ENCODE assay signal across 21 cellular contexts in genomic region chr1:23330846-23331245, GRCh38. TPM values are rescaled to one million over a fixed set of nuclear protein-coding genes. Genes with fewer than 3 reads are reported as not detected.
DNase-seq lines count a peak whose midpoint lies in the region; ATAC-seq and TF ChIP-seq lines count a peak whose summit lies in the region.
"Had no signal": no experiment of that assay in that cellular context is flagged by ENCODE, and none has a peak within 500 bp of the region (broad histone marks: within the 10 kb centered on the region; RNA-seq: fewer than 3 reads in every experiment).

No MANE protein-coding gene starts in this region.

- H3K27ac ChIP-seq in HCT116 (ENCODE audit: low read depth, low read length) (no peak overlapping the region), smooth muscle cell (ENCODE audit: low read depth) (peak overlapping the region; percentile 53), endodermal cell (ENCODE audit: low read depth, low read length) (no peak overlapping the region), SK-N-SH (ENCODE audit: low read depth in 2 of 2, low read length in 1 of 2) (no peak overlapping the region)

- peaks cover 30% of the 10 kb centered on the region for H3K4me1 Mint-ChIP-seq in activated CD4-positive, alpha-beta T cell treated with anti-CD3 and anti-CD28 coated beads, Interleukin-2, amount 10 ng/mL, durations not matched to agents 24 days and 14 days
- H3K4me1 Mint-ChIP-seq in endothelial cell (ENCODE audit: unreplicated experiment) (peaks cover 4% of the 10 kb centered on the region), endodermal cell (no peaks in the 10 kb centered on the region)

- BruUV-seq in HCT116 (replicated peaks; lab: Mats Ljungman, UMichigan): TSS peak; percentile 2

- intact Hi-C loops in activated CD4-positive, alpha-beta T cell treated with anti-CD3 and anti-CD28 coated beads, Interleukin-2, amount 10 ng/mL, durations not matched to agents 24 days and 14 days (cut with micrococcal nuclease): no loop called here
- intact Hi-C loops in HCT116 (cut with micrococcal nuclease): loop anchor here (1.0 kb wide), 1 partner anchor 25 kb away; no protein-coding TSS in a partner anchor

- H2AFZ ChIP-seq in HCT116 (ENCODE audit: low read depth, low read length, poor library complexity, severe bottlenecking): no peak overlapping the region
- no peak overlapping the region for H2AFZ ChIP-seq in smooth muscle cell (ENCODE audit: low read depth)
- no peak overlapping the region for H2AFZ ChIP-seq in SK-N-SH (ENCODE audit: low read depth)

- 59% methylated on average over 1 of the region's 1 CpG for WGBS in smooth muscle cell (ENCODE audit: low lambda C conversion rate)
- WGBS in endodermal cell (ENCODE audit: insufficient coverage in 1 of 2, insufficient read length in 1 of 2), 2 experiments: 100% methylated on average over 1 of the region's 1 CpG; no CpG with 5 or more reads in 1 of the 2 experiments
- 96% methylated on average over 1 of the region's 1 CpG for WGBS in SK-N-SH (ENCODE audit: low lambda C conversion rate)

- H4K20me1 ChIP-seq in HCT116 (ENCODE audit: insufficient read depth) (peaks cover 29% of the 10 kb centered on the region; the same call in 1 of the 2 replicates), smooth muscle cell (ENCODE audit: low read depth) (peaks cover 98% of the 10 kb centered on the region), SK-N-SH (ENCODE audit: insufficient read depth) (peaks cover 74% of the 10 kb centered on the region)

- no peaks in the 10 kb centered on the region for H3K9me3 Mint-ChIP-seq in activated CD4-positive, alpha-beta T cell treated with anti-CD3 and anti-CD28 coated beads, Interleukin-2, amount 10 ng/mL, durations not matched to agents 24 days and 14 days
- H3K9me3 Mint-ChIP-seq in endothelial cell (ENCODE audit: unreplicated experiment): no peaks in the 10 kb centered on the region
- H3K9me3 Mint-ChIP-seq in endodermal cell: no peaks in the 10 kb centered on the region
- H3K9me3 Mint-ChIP-seq: CD4-positive, alpha-beta memory T cell had no signal

- TF ChIP-seq EP300 in SK-N-SH (IDR thresholded peaks at IDR 0.05; ENCODE audit: borderline replicate concordance in 1 of 2, low read depth in 1 of 2, low read length in 1 of 2): no peak

- H3K36me3 ChIP-seq in HCT116 (ENCODE audit: control insufficient read depth in 1 of 2, insufficient read depth in 2 of 2, low read length in 2 of 2) (peaks cover 48 to 75% of the 10 kb centered on the region in 2 experiments), smooth muscle cell (ENCODE audit: low read depth) (peaks cover 33% of the 10 kb centered on the region), endodermal cell (ENCODE audit: control insufficient read depth, insufficient read depth, low read length) (peaks cover 91% of the 10 kb centered on the region), SK-N-SH (replicated peaks in 1 of 2; ENCODE audit: control insufficient read depth in 1 of 2, insufficient read depth in 2 of 2, low read length in 1 of 2) (peaks cover 48 to 88% of the 10 kb centered on the region in 2 experiments)

- TF ChIP-seq POLR2A in HCT116 (IDR thresholded peaks at IDR 0.05; ENCODE audit: borderline replicate concordance, extremely low read depth, insufficient read depth, insufficient read length): no peak

- POLR2A ChIA-PET in HCT116 (lab: Charles Lee): no interaction called here
- POLR2A ChIA-PET in SK-N-SH (lab: Yijun Ruan, JAX): interaction anchor here (1.0 kb wide), 1 partner anchor 14 kb away, joined by 3 read pairs; the partner anchor contains the start of gene HNRNPR

- TF ChIP-seq CTCF in HCT116 (IDR thresholded peaks at IDR 0.05 in 2 of 3, conservative IDR thresholded peaks at IDR 0.05 in 1 of 3; ENCODE audit: borderline replicate concordance in 1 of 3, insufficient read depth in 1 of 3, low read depth in 2 of 3, low read length in 2 of 3) (no peak), endothelial cell (IDR thresholded peaks at IDR 0.05; ENCODE audit: unreplicated experiment) (no peak), smooth muscle cell (IDR thresholded peaks at IDR 0.05; ENCODE audit: borderline replicate concordance, insufficient read depth, poor library complexity, severe bottlenecking) (no peak), endodermal cell (conservative IDR thresholded peaks at IDR 0.05) (no peak), SK-N-SH (IDR thresholded peaks at IDR 0.05) (no peak)

- H3K4me1 ChIP-seq in HCT116 (ENCODE audit: control insufficient read depth in 1 of 2, insufficient read depth in 2 of 2, low read length in 2 of 2): peaks cover 3 to 29% of the 10 kb centered on the region in 2 experiments; a peak in 3 of 4 replicates
- no peaks in the 10 kb centered on the region for H3K4me1 ChIP-seq in smooth muscle cell (ENCODE audit: low read depth)
- no peaks in the 10 kb centered on the region for H3K4me1 ChIP-seq in endodermal cell (ENCODE audit: control insufficient read depth, insufficient read depth, low read length)
- no peaks in the 10 kb centered on the region for H3K4me1 ChIP-seq in SK-N-SH (ENCODE audit: control insufficient read depth in 1 of 2, insufficient read depth in 2 of 2, low read depth in 1 of 2, low read length in 1 of 2)
- H3K4me1 ChIP-seq: BE2C had no signal

- H3K9ac ChIP-seq in HCT116 (ENCODE audit: low read length) (no peak overlapping the region), smooth muscle cell (ENCODE audit: low read depth) (no peak overlapping the region), endodermal cell (ENCODE audit: extremely low read depth, low read length, poor library complexity, severe bottlenecking) (no peak overlapping the region), SK-N-SH (no peak overlapping the region)

- H3K27me3 ChIP-seq in HCT116 (ENCODE audit: insufficient read depth, low read length): no peaks in the 10 kb centered on the region
- no peaks in the 10 kb centered on the region for H3K27me3 ChIP-seq in smooth muscle cell (ENCODE audit: low read depth)
- no peaks in the 10 kb centered on the region for H3K27me3 ChIP-seq in endodermal cell (ENCODE audit: control insufficient read depth, insufficient read depth, low read length, poor library complexity, severe bottlenecking)
- H3K27me3 ChIP-seq in SK-N-SH (ENCODE audit: insufficient read depth): no peaks in the 10 kb centered on the region
- H3K27me3 ChIP-seq: BE2C had no signal

- no peak overlapping the region for H3K4me3 ChIP-seq in HCT116 (replicated peaks in 1 of 2; ENCODE audit: low read depth in 1 of 2, low read length in 2 of 2)
- no peak overlapping the region for H3K4me3 ChIP-seq in smooth muscle cell
- H3K4me3 ChIP-seq in endodermal cell (ENCODE audit: low read length): no peak overlapping the region
- H3K4me3 ChIP-seq in SK-N-SH (ENCODE audit: low read depth in 2 of 2, low read length in 1 of 2): no peak overlapping the region

- peaks cover 70% of the 10 kb centered on the region for H3K36me3 Mint-ChIP-seq in activated CD4-positive, alpha-beta T cell treated with anti-CD3 and anti-CD28 coated beads, Interleukin-2, amount 10 ng/mL, durations not matched to agents 24 days and 14 days (ENCODE audit: low read depth)
- H3K36me3 Mint-ChIP-seq in endothelial cell (ENCODE audit: low read depth, unreplicated experiment): peaks cover 21% of the 10 kb centered on the region
- peaks cover 81% of the 10 kb centered on the region for H3K36me3 Mint-ChIP-seq in endodermal cell (ENCODE audit: low read depth)

- CTCF ChIA-PET in HCT116 (lab: Charles Lee) (no interaction called here), SK-N-SH (lab: Yijun Ruan, JAX) (interaction anchor here (3.5 kb wide), 1 partner anchor 10 kb away, joined by 13 read pairs; no protein-coding TSS in a partner anchor)

- H3K4me2 ChIP-seq in HCT116 (ENCODE audit: low read length) (no peak overlapping the region), smooth muscle cell (peak overlapping the region; percentile 26), SK-N-SH (no peak overlapping the region)

- no peak overlapping the region for H3K4me3 Mint-ChIP-seq in activated CD4-positive, alpha-beta T cell treated with anti-CD3 and anti-CD28 coated beads, Interleukin-2, amount 10 ng/mL, durations not matched to agents 24 days and 14 days
- H3K4me3 Mint-ChIP-seq in endothelial cell (ENCODE audit: unreplicated experiment): no peak overlapping the region
- H3K4me3 Mint-ChIP-seq in endodermal cell: no peak overlapping the region
- H3K4me3 Mint-ChIP-seq: CD4-positive, alpha-beta memory T cell had no signal

- H3K9me2 ChIP-seq in HCT116 (ENCODE audit: insufficient read depth) (no peaks in the 10 kb centered on the region), SK-N-SH (no peaks in the 10 kb centered on the region)

- DNase-seq in activated CD4-positive, alpha-beta T cell treated with anti-CD3 and anti-CD28 coated beads, Interleukin-2, amount 10 ng/mL, durations not matched to agents 24 days and 14 days: no peak
- no peak for DNase-seq in activated CD4-positive, alpha-beta T cell treated with anti-CD3 and anti-CD28 coated beads, Interleukin-2, amount 50 U/mL, for 1 hour
- DNase-seq in HCT116 (ENCODE audit: low read depth, low spot score): no peak
- DNase-seq in endothelial cell (ENCODE audit: low spot score): no peak
- no peak for DNase-seq in smooth muscle cell (lab: John Stamatoyannopoulos, UW; ENCODE audit: unreplicated experiment)
- DNase-seq in NCI-H1694 treated with DMSO at 0.1 percent for 48 hours (lab: John Stamatoyannopoulos, UW): no peak
- DNase-seq in endodermal cell: no peak
- DNase-seq in SK-N-SH: no peak
- DNase-seq: 8988T; BE2C; CD4-positive, alpha-beta memory T cell; DMS79 treated with DMSO at 0.1 percent for 48 hours; IMR-90; Kasumi-1; MM.1S; NCI-H1092 treated with DMSO at 0.1 percent for 48 hours; NCI-H2107; NCI-H2227 treated with DMSO at 0.1 percent for 48 hours; NCI-H524 treated with DMSO at 0.1 percent for 48 hours had no signal

- H3K27me3 Mint-ChIP-seq in activated CD4-positive, alpha-beta T cell treated with anti-CD3 and anti-CD28 coated beads, Interleukin-2, amount 10 ng/mL, durations not matched to agents 24 days and 14 days: no peaks in the 10 kb centered on the region
- peaks cover 1% of the 10 kb centered on the region for H3K27me3 Mint-ChIP-seq in endothelial cell (ENCODE audit: unreplicated experiment)
- H3K27me3 Mint-ChIP-seq in endodermal cell (ENCODE audit: insufficient read depth): no peaks in the 10 kb centered on the region
- H3K27me3 Mint-ChIP-seq: CD4-positive, alpha-beta memory T cell had no signal

- H3K79me2 ChIP-seq in HCT116 (ENCODE audit: insufficient read depth, low read length) (peaks cover 98% of the 10 kb centered on the region), smooth muscle cell (ENCODE audit: low read depth) (peaks cover 97% of the 10 kb centered on the region), SK-N-SH (ENCODE audit: insufficient read depth) (peaks cover 100% of the 10 kb centered on the region)

- RAD21 ChIA-PET in HCT116 (lab: Charles Lee; ENCODE audit: low non-redundant PET in 1 of 2, low total read pairs in 2 of 2, uncharacterized antibody in 2 of 2, unreplicated experiment in 2 of 2): no interaction called here

- ATAC-seq in HCT116: no peak
- ATAC-seq: Panc1, Right ventricle myocardium inferior had no signal

- H3F3A ChIP-seq in smooth muscle cell (ENCODE audit: low read depth) (peaks cover 12% of the 10 kb centered on the region), SK-N-SH (replicated peaks; ENCODE audit: insufficient read depth) (peaks cover 36% of the 10 kb centered on the region)

- TF ChIP-seq RAD21 in HCT116 (IDR thresholded peaks at IDR 0.05; ENCODE audit: low read depth) (no peak), SK-N-SH (IDR thresholded peaks at IDR 0.05; ENCODE audit: low read length) (no peak)

- H3K9me3 ChIP-seq in HCT116 (ENCODE audit: control insufficient read depth in 1 of 2, insufficient read depth in 1 of 2, low read depth in 1 of 2, low read length in 2 of 2) (no peaks in the 10 kb centered on the region), smooth muscle cell (replicated peaks; ENCODE audit: low read depth) (no peaks in the 10 kb centered on the region), endodermal cell (ENCODE audit: control insufficient read depth, low read length) (no peaks in the 10 kb centered on the region), SK-N-SH (no peaks in the 10 kb centered on the region)
- H3K9me3 ChIP-seq: BE2C had no signal

- H3K27ac Mint-ChIP-seq in activated CD4-positive, alpha-beta T cell treated with anti-CD3 and anti-CD28 coated beads, Interleukin-2, amount 10 ng/mL, durations not matched to agents 24 days and 14 days: peak overlapping the region; percentile 48
- H3K27ac Mint-ChIP-seq in endothelial cell (ENCODE audit: unreplicated experiment) (peak overlapping the region; percentile 55), endodermal cell (no peak overlapping the region)

RNA-seq across cellular contexts. Expression of gene HNRNPR, which starts 13.2 kb away (rescaled TPM):
- total RNA-seq in activated CD4-positive, alpha-beta T cell treated with anti-CD3 and anti-CD28 coated beads, Interleukin-2, amount 10 ng/mL, durations not matched to agents 24 days and 14 days: 229 and 235 TPM in 2 replicates
- total RNA-seq in HCT116 (2021; ENCODE audit: unreplicated experiment) (194 TPM), endothelial cell (ENCODE audit: unreplicated experiment) (146 TPM), smooth muscle cell (99.9 and 120 TPM in 2 replicates), endodermal cell (100 to 1,000 TPM; 187 to 210 TPM)
- polyA plus RNA-seq in HCT116 (2012): 79.2 and 97.3 TPM in 2 replicates
- polyA plus RNA-seq in smooth muscle cell (96.3 and 104 TPM in 2 replicates), SK-N-SH (2012; rRNA removed) (111 and 141 TPM in 2 replicates)
- 247 TPM for polyA plus RNA-seq in endodermal cell (2013, experiment 1 of 2)
- polyA plus RNA-seq in endodermal cell (2013, experiment 2 of 2): 229 TPM
- 158 and 178 TPM in 2 replicates for polyA plus RNA-seq in SK-N-SH (2012; cell fraction: cytosol; rRNA removed)
- polyA plus RNA-seq in SK-N-SH (2012; cell fraction: nucleus; rRNA removed): 46.4 and 78.9 TPM in 2 replicates

RNA-seq across cellular contexts. Expression of gene ZNF436, which starts 38.8 kb away (rescaled TPM):
- total RNA-seq in activated CD4-positive, alpha-beta T cell treated with anti-CD3 and anti-CD28 coated beads, Interleukin-2, amount 10 ng/mL, durations not matched to agents 24 days and 14 days: 5.2 TPM in 2 replicates
- 8.1 TPM for total RNA-seq in HCT116 (2021; ENCODE audit: unreplicated experiment)
- polyA plus RNA-seq in HCT116 (2012): 3.5 and 4.8 TPM in 2 replicates
- total RNA-seq in endothelial cell (ENCODE audit: unreplicated experiment): 26.0 TPM
- total RNA-seq in smooth muscle cell: 12.9 and 19.6 TPM in 2 replicates
- 7.1 and 11.7 TPM in 2 replicates for polyA plus RNA-seq in smooth muscle cell
- total RNA-seq in endodermal cell: 10 to 100 TPM in 1 of 2 donors, 1 to 10 TPM in 1; 8.9 to 10.3 TPM
- 10.1 TPM for polyA plus RNA-seq in endodermal cell (2013, experiment 1 of 2)
- polyA plus RNA-seq in endodermal cell (2013, experiment 2 of 2): 9.5 TPM
- polyA plus RNA-seq in SK-N-SH (2012; rRNA removed): 5.0 and 6.4 TPM in 2 replicates
- 6.5 and 7.1 TPM in 2 replicates for polyA plus RNA-seq in SK-N-SH (2012; cell fraction: cytosol; rRNA removed)
- polyA plus RNA-seq in SK-N-SH (2012; cell fraction: nucleus; rRNA removed): 5.1 and 9.1 TPM in 2 replicates
